ENCODE assay signal across 6 cellular contexts in genomic region chr11:64241175-64241429, GRCh38. TPM values are rescaled to one million over a fixed set of nuclear protein-coding genes. Genes with fewer than 3 reads are reported as not detected.
A peak's percentile ranks its signal among the peaks of the same experiment; 100 is the strongest.
DNase-seq lines count a peak whose midpoint lies in the region; ATAC-seq and TF ChIP-seq lines count a peak whose summit lies in the region.

No MANE protein-coding gene starts in this region.

- peak overlapping the region; percentile 100 for H3K27ac Mint-ChIP-seq in type B pancreatic cell

- H3K9ac ChIP-seq in ES-I3 (ENCODE audit: low read depth, low read length) (peak overlapping the region; percentile 99), MM.1S (ENCODE audit: low read length) (peak overlapping the region; percentile 95)

- H3K4me1 Mint-ChIP-seq in type B pancreatic cell (ENCODE audit: unreplicated experiment): peaks cover 11% of the 10 kb centered on the region

- peak overlapping the region; percentile 20; the same call in 1 of the 2 replicates for H2AFZ ChIP-seq in MM.1S (ENCODE audit: low read length)

- ATAC-seq in HG02981 (IDR thresholded peaks at IDR 0.05; ENCODE audit: unreplicated experiment): no peak

- TF ChIP-seq CTCF in MM.1S (IDR thresholded peaks at IDR 0.05; ENCODE audit: low read length) (no peak), cardiac muscle cell (IDR thresholded peaks at IDR 0.05; ENCODE audit: low read depth, low read length) (no peak), type B pancreatic cell (conservative IDR thresholded peaks at IDR 0.05) (no peak)

- no peaks in the 10 kb centered on the region for H3K36me3 ChIP-seq in ES-I3 (ENCODE audit: insufficient read depth, low read length)
- no peaks in the 10 kb centered on the region for H3K36me3 ChIP-seq in MM.1S (replicated peaks; ENCODE audit: insufficient read depth, low read length)
- peaks cover 3% of the 10 kb centered on the region for H3K36me3 ChIP-seq in cardiac muscle cell

- peaks cover 3% of the 10 kb centered on the region for H3K36me3 Mint-ChIP-seq in type B pancreatic cell

- H3K4me2 ChIP-seq in MM.1S (ENCODE audit: low read depth, low read length): peak overlapping the region; percentile 97; the same call in 1 of the 2 replicates

- H3K27me3 ChIP-seq in MM.1S (replicated peaks; ENCODE audit: insufficient read depth, low read length): no peaks in the 10 kb centered on the region
- H3K27me3 ChIP-seq in cardiac muscle cell: no peaks in the 10 kb centered on the region

- H3K9me3 Mint-ChIP-seq in type B pancreatic cell: no peaks in the 10 kb centered on the region

- H4K20me1 ChIP-seq in MM.1S (ENCODE audit: insufficient read depth, low read length): no peaks in the 10 kb centered on the region

- H3F3A ChIP-seq in MM.1S (ENCODE audit: insufficient read depth, low read length): peaks cover 30% of the 10 kb centered on the region

- H3K27ac ChIP-seq in MM.1S (ENCODE audit: low read length): peak overlapping the region; percentile 95
- peak overlapping the region; percentile 96 for H3K27ac ChIP-seq in cardiac muscle cell

- no peaks in the 10 kb centered on the region for H3K27me3 Mint-ChIP-seq in type B pancreatic cell

- H3K9me2 ChIP-seq in MM.1S (replicated peaks; ENCODE audit: insufficient read depth, low read length): no peaks in the 10 kb centered on the region

- H3K9me3 ChIP-seq in ES-I3 (ENCODE audit: control insufficient read depth, insufficient read depth, low read length): no peaks in the 10 kb centered on the region
- no peaks in the 10 kb centered on the region for H3K9me3 ChIP-seq in MM.1S (replicated peaks; ENCODE audit: insufficient read depth, low read length)
- H3K9me3 ChIP-seq in cardiac muscle cell (ENCODE audit: low read depth): no peaks in the 10 kb centered on the region

- no peak for DNase-seq in MM.1S
- peak in 1 of 2 donors; percentile 100 for DNase-seq in cardiac muscle cell (ENCODE audit: low read depth in 1 of 2, low spot score in 1 of 2)
- DNase-seq in type B pancreatic cell (ENCODE audit: extremely low spot score, unreplicated experiment): no peak
- no peak for DNase-seq in HT-29 (ENCODE audit: low spot score)

- peaks cover 5% of the 10 kb centered on the region for H3K4me1 ChIP-seq in ES-I3 (ENCODE audit: insufficient read depth, low read length)
- H3K4me1 ChIP-seq in MM.1S (ENCODE audit: low read length): peaks cover 23% of the 10 kb centered on the region
- H3K4me1 ChIP-seq in cardiac muscle cell (ENCODE audit: low read depth): peaks cover 5% of the 10 kb centered on the region

- H3K79me2 ChIP-seq in MM.1S (ENCODE audit: low read length): peaks cover 36% of the 10 kb centered on the region

- H3K4me3 ChIP-seq in MM.1S (ENCODE audit: low read length) (peak overlapping the region; percentile 73), cardiac muscle cell (peak overlapping the region; percentile 86)

- peak overlapping the region; percentile 91 for H3K4me3 Mint-ChIP-seq in type B pancreatic cell

RNA-seq across cellular contexts. Expression of gene FKBP2, which starts 0.2 kb away (rescaled TPM):
- total RNA-seq in cardiac muscle cell (102 and 177 TPM in 2 replicates), type B pancreatic cell (ENCODE audit: low replicate concordance) (52.8 and 69.6 TPM in 2 replicates)
- polyA plus RNA-seq in cardiac muscle cell: 191 and 321 TPM in 2 replicates
- 241 and 259 TPM in 2 replicates for total RNA-seq in HT-29 (2014; rRNA removed; shearing (Covaris generic))

RNA-seq across cellular contexts. Expression of gene PPP1R14B, which starts 5.6 kb away (rescaled TPM):
- 220 and 240 TPM in 2 replicates for total RNA-seq in cardiac muscle cell
- polyA plus RNA-seq in cardiac muscle cell: 238 and 288 TPM in 2 replicates
- 187 and 274 TPM in 2 replicates for total RNA-seq in type B pancreatic cell (ENCODE audit: low replicate concordance)
- 643 and 699 TPM in 2 replicates for total RNA-seq in HT-29 (2014; rRNA removed; shearing (Covaris generic))

RNA-seq across cellular contexts. Expression of gene VEGFB, which starts 6.7 kb away (rescaled TPM):
- total RNA-seq in cardiac muscle cell (162 and 206 TPM in 2 replicates), type B pancreatic cell (ENCODE audit: low replicate concordance) (66.3 and 71.8 TPM in 2 replicates)
- polyA plus RNA-seq in cardiac muscle cell: 178 and 199 TPM in 2 replicates
- 49.2 and 53.7 TPM in 2 replicates for total RNA-seq in HT-29 (2014; rRNA removed; shearing (Covaris generic))

RNA-seq across cellular contexts. Expression of gene PLCB3, which starts 10.2 kb away (rescaled TPM):
- 20.3 and 24.7 TPM in 2 replicates for total RNA-seq in cardiac muscle cell
- polyA plus RNA-seq in cardiac muscle cell: 10.6 and 11.0 TPM in 2 replicates
- 40.7 and 56.2 TPM in 2 replicates for total RNA-seq in type B pancreatic cell (ENCODE audit: low replicate concordance)
- 130 and 137 TPM in 2 replicates for total RNA-seq in HT-29 (2014; rRNA removed; shearing (Covaris generic))

RNA-seq across cellular contexts. Expression of gene DNAJC4, which starts 10.8 kb away (rescaled TPM):
- total RNA-seq in cardiac muscle cell: 75.5 and 79.9 TPM in 2 replicates
- polyA plus RNA-seq in cardiac muscle cell: 126 and 132 TPM in 2 replicates
- 48.2 and 50.8 TPM in 2 replicates for total RNA-seq in type B pancreatic cell (ENCODE audit: low replicate concordance)
- 19.5 and 23.5 TPM in 2 replicates for total RNA-seq in HT-29 (2014; rRNA removed; shearing (Covaris generic))
